ENCODE assay signal across 30 cellular contexts in the genomic region with DNA sequence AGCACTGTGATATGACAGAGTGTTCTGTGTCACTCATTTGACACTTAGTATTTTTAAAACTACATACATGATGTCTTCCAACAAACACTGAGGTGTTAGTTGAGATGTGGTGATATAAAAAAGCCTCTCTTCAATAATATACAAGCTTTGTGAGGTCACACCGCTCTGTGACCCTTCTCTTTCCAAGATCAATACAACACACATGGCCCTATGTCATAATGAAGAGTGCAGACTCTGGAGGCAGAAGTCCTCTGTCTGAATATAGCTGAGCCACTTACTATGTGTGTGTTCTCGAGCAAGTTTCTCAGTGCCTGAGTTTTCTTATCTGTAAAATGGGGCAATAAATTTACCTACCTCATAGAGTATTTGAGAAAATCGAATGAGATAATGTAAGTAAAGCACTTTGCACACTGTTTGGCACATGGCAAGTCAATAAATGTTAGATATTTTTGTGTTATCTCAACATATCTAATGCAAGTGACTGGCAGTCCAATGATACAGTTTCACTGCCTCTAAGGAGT.
"Had no signal": no experiment of that assay in that cellular context is flagged by ENCODE, and none has a peak within 500 bp of the region (broad histone marks: within the 10 kb centered on the region; RNA-seq: fewer than 3 reads in every experiment).

No MANE protein-coding gene starts in this region.

- DNase-seq: activated B cell treated with CpG ODN at 0.5 μM for 24 hours; activated CD4-positive, alpha-beta T cell treated with anti-CD3 and anti-CD28 coated beads for 48 hours; activated CD4-positive, alpha-beta T cell treated with anti-CD3 and anti-CD28 coated beads, Interleukin-2, amount 50 U/mL, for 1 hour; activated CD4-positive, alpha-beta T cell treated with anti-CD3 and anti-CD28 coated beads, Interleukin-2, amount 50 U/mL, for 48 hours; activated CD8-positive, alpha-beta memory T cell treated with anti-CD3 and anti-CD28 coated beads for 24 hours; activated CD8-positive, alpha-beta T cell treated with anti-CD3 and anti-CD28 coated beads for 36 hours; activated effector memory CD4-positive, alpha-beta T cell treated with anti-CD3 and anti-CD28 coated beads, Interleukin-2, amount 50 U/mL, for 16 hours; activated naive CD4-positive, alpha-beta T cell treated with anti-CD3 and anti-CD28 coated beads, Interleukin-2, amount 10 ng/mL, durations not matched to agents 7 days and 5 days; activated naive CD8-positive, alpha-beta T cell treated with anti-CD3 and anti-CD28 coated beads, Interleukin-2, amount 10 ng/mL, durations not matched to agents 7 days and 5 days; activated T-cell treated with anti-CD3 and anti-CD28 coated beads, Interleukin-2, amount 50 U/mL, for 1 hour; activated T-cell treated with anti-CD3 and anti-CD28 coated beads, Interleukin-2, amount 50 U/mL, for 48 hours; central memory CD4-positive, alpha-beta T cell; cerebellar nuclear complex; colonic mucosa; effector CD8-positive, alpha-beta T cell; foreskin fibroblast; heart left ventricle; T-helper 1 cell; T-helper 17 cell; T1000; WERI-Rb-1 had no signal

- H3K27ac ChIP-seq: ascending aorta, breast epithelium, cardiac muscle cell, colonic mucosa, heart left ventricle, WERI-Rb-1 had no signal

- FAIRE-seq: endometrium, endothelial cell of umbilical vein, frontal cortex had no signal

- H3K4me1 ChIP-seq: ascending aorta, breast epithelium, colonic mucosa had no signal

- H3K4me3 ChIP-seq: ascending aorta, breast epithelium, cardiac muscle cell, colonic mucosa, heart left ventricle had no signal

- H3K27me3 ChIP-seq: ascending aorta, breast epithelium, cardiac muscle cell, colonic mucosa, heart left ventricle had no signal

- H3K36me3 ChIP-seq: ascending aorta, breast epithelium, cardiac muscle cell, colonic mucosa, heart left ventricle, WERI-Rb-1 had no signal

- ATAC-seq: activated CD4-positive, CD25-positive, alpha-beta regulatory T cell treated with anti-CD3 and anti-CD28 coated beads, Interleukin-2, amount 50 U/mL, for 24 hours; activated CD8-positive, alpha-beta T cell treated with anti-CD3 and anti-CD28 coated beads for 36 hours; activated naive CD4-positive, alpha-beta T cell treated with anti-CD3 and anti-CD28 coated beads, Interleukin-2, amount 50 U/mL, for 72 hours; esophagus mucosa; heart left ventricle; T-helper 17 cell had no signal

- H3K9me3 ChIP-seq: ascending aorta, breast epithelium, colonic mucosa, heart left ventricle had no signal
